8 cellular contexts compared by ENCODE assay signal in the genomic region with DNA sequence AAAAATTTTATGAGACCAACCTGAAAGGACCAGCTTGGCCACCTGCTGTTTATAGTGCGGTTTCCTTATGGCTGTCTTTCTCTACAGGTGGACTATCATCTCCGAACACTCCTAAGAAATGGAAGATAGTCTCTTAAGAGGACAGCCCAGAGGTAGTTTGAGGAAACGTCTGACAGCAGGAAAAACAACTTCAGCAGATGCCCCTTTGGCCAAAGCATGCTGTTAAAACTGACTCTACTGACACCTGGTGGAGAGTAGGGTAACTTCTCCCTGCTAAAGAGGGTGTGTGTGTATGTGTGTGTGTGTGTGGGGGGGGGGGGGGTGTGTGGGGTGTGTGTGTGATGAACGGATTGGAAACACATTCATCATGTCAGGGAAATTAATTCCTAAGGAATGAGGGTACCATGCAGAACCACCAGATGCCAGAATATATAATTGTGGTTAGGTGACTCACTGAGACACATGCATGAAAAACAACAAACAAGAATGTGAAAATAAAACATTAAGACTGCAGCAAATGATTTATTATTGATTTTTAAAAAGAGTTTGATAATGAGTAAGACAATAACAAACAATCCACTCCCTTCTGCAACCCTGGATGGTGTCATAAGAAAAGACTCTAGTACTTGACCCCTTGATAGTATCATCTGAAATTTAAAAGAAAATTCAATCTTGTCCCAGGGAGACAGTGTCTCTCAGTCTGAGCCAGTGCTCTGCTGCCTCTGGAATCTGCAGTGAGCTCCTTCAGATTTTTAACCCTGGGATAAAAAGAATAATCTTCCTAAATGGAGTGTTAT.
DNase-seq lines count a peak whose midpoint lies in the region; ATAC-seq and TF ChIP-seq lines count a peak whose summit lies in the region.

No MANE protein-coding gene starts in this region.

- H3K4me1 ChIP-seq in uterus = peaks cover 0 to 20% of the 10 kb centered on the region in 2 donors

- no peak overlapping the region for H3K4me3 ChIP-seq in uterus

- TF ChIP-seq CTCF in GM13976 (IDR thresholded peaks at IDR 0.05; ENCODE audit: borderline replicate concordance, control extremely low read depth, extremely low read depth, insufficient read depth, missing control alignments) (peak; percentile 62), uterus (IDR thresholded peaks at IDR 0.05) (peak; percentile 70 to 75 (median 74))

- in situ Hi-C loops in GM13976 (cut with MboI; ENCODE audit: low sequenced_read_pairs, unreplicated experiment) = loop anchor here (5.0 to 25.0 kb wide), 2 partner anchors 241 to 351 kb away; no protein-coding TSS in a partner anchor

- ATAC-seq in HG02678 (IDR thresholded peaks at IDR 0.05; ENCODE audit: unreplicated experiment) = peak; percentile 85

- no peak for TF ChIP-seq POLR2A in uterus (IDR thresholded peaks at IDR 0.05)

- H3K27ac ChIP-seq in uterus = peak overlapping the region; percentile 63 to 79

- no peaks in the 10 kb centered on the region for H3K27me3 ChIP-seq in uterus

- H3K9me3 ChIP-seq in uterus = no peaks in the 10 kb centered on the region

- no peaks in the 10 kb centered on the region for H3K36me3 ChIP-seq in uterus

- intact Hi-C loops in uterus (cut with DNase I; ENCODE audit: low total_unique reads) = loop anchor here (5.0 kb wide), 1 partner anchor 241 kb away; no protein-coding TSS in a partner anchor

- DNase-seq in Ammon's horn (ENCODE audit: low spot score) (peak; percentile 84), GM13976 (ENCODE audit: low spot score) (peak; percentile 38), NAMALWA (ENCODE audit: low spot score) (peak; percentile 83), T1000 (lab: John Stamatoyannopoulos, UW) (peak; percentile 80), epidermal melanocyte (ENCODE audit: insufficient read length, low spot score) (peak; percentile 39), middle frontal gyrus (ENCODE audit: extremely low spot score, low spot score) (peak; percentile 50), uterus (peak; percentile 32 to 68)
